In genomic region chr1:45340816-45341215, GRCh38 we compare ENCODE assay signal across 8 cellular contexts. TPM values are rescaled to one million over a fixed set of nuclear protein-coding genes. Genes with fewer than 3 reads are reported as not detected.
DNase-seq lines count a peak whose midpoint lies in the region; ATAC-seq and TF ChIP-seq lines count a peak whose summit lies in the region.

No MANE protein-coding gene starts in this region.

- H3K4me3 Mint-ChIP-seq in progenitor cell of endocrine pancreas (ENCODE audit: low read depth): peak overlapping the region; percentile 98

- DNase-seq in right atrium auricular region (ENCODE audit: low spot score) (no peak), left ventricle myocardium superior (no peak), SK-N-MC (ENCODE audit: low read depth, low spot score) (no peak), esophagus muscularis mucosa (ENCODE audit: extremely low spot score) (no peak), progenitor cell of endocrine pancreas (ENCODE audit: low spot score, unreplicated experiment) (no peak), NCI-H1048 (lab: John Stamatoyannopoulos, UW) (no peak), NCI-H1105 treated with DMSO at 0.1 percent for 48 hours (lab: John Stamatoyannopoulos, UW) (no peak)

- no peaks in the 10 kb centered on the region for H3K27me3 Mint-ChIP-seq in progenitor cell of endocrine pancreas

- H3K36me3 Mint-ChIP-seq in progenitor cell of endocrine pancreas (ENCODE audit: insufficient read depth): peaks cover 1% of the 10 kb centered on the region

- peaks cover 31% of the 10 kb centered on the region for H3K4me1 Mint-ChIP-seq in progenitor cell of endocrine pancreas (ENCODE audit: low read depth)

- H3K36me3 ChIP-seq in right atrium auricular region: peaks cover 29% of the 10 kb centered on the region
- H3K36me3 ChIP-seq in SK-N-MC (ENCODE audit: insufficient read depth, low read length): peaks cover 31% of the 10 kb centered on the region
- peaks cover 19 to 44% (median 41%) of the 10 kb centered on the region in 4 donors for H3K36me3 ChIP-seq in esophagus muscularis mucosa

- H3K9ac ChIP-seq in SK-N-MC (ENCODE audit: insufficient read length): peak overlapping the region; percentile 94

- H3K27ac Mint-ChIP-seq in progenitor cell of endocrine pancreas: peak overlapping the region; percentile 9

- ATAC-seq in left ventricle myocardium superior (no peak), GM21367 (IDR thresholded peaks at IDR 0.05; ENCODE audit: unreplicated experiment) (no peak)

- no peak for TF ChIP-seq CTCF in right atrium auricular region (IDR thresholded peaks at IDR 0.05)
- no peak for TF ChIP-seq CTCF in esophagus muscularis mucosa (IDR thresholded peaks at IDR 0.05)
- no peak for TF ChIP-seq CTCF in progenitor cell of endocrine pancreas (IDR thresholded peaks at IDR 0.05; ENCODE audit: unreplicated experiment)

- H3K4me3 ChIP-seq in right atrium auricular region: peak overlapping the region; percentile 59 to 82
- peak overlapping the region; percentile 90 for H3K4me3 ChIP-seq in SK-N-MC
- peak overlapping the region; percentile 74 to 91 (median 82) for H3K4me3 ChIP-seq in esophagus muscularis mucosa

- H3K27me3 ChIP-seq in right atrium auricular region: no peaks in the 10 kb centered on the region
- H3K27me3 ChIP-seq in esophagus muscularis mucosa: no peaks in the 10 kb centered on the region

- peaks cover 0 to 16% of the 10 kb centered on the region in 2 donors for H3K4me1 ChIP-seq in right atrium auricular region
- H3K4me1 ChIP-seq in esophagus muscularis mucosa: peaks cover 21 to 37% (median 29%) of the 10 kb centered on the region in 4 donors

- no peak for TF ChIP-seq POLR2A in esophagus muscularis mucosa (IDR thresholded peaks at IDR 0.05; ENCODE audit: low read depth)

- H3K9me3 ChIP-seq in right atrium auricular region (no peaks in the 10 kb centered on the region), SK-N-MC (ENCODE audit: low read depth, low read length) (no peaks in the 10 kb centered on the region), esophagus muscularis mucosa (no peaks in the 10 kb centered on the region)

- intact Hi-C loops in left ventricle myocardium superior (cut with micrococcal nuclease): no loop called here
- intact Hi-C loops in esophagus muscularis mucosa (cut with DNase I): no loop called here

- H3K27ac ChIP-seq in right atrium auricular region: peak overlapping the region; percentile 89 to 97
- H3K27ac ChIP-seq in SK-N-MC: peak overlapping the region; percentile 89; the same call in 1 of the 2 replicates
- peak overlapping the region; percentile 93 to 97 (median 95) for H3K27ac ChIP-seq in esophagus muscularis mucosa (replicated peaks in 1 of 4)

- no peak for TF ChIP-seq EP300 in esophagus muscularis mucosa (IDR thresholded peaks at IDR 0.05)

- 21% methylated on average over 6 of the region's 6 CpGs for WGBS in esophagus muscularis mucosa

- no peaks in the 10 kb centered on the region for H3K9me3 Mint-ChIP-seq in progenitor cell of endocrine pancreas (ENCODE audit: low read depth)

RNA-seq across cellular contexts. Expression of gene MUTYH, which starts 0.6 kb away (rescaled TPM):
- total RNA-seq in right atrium auricular region (10 to 100 TPM in 1 of 2 donors, 1 to 10 TPM in 1; 4.2 to 11.1 TPM), left ventricle myocardium superior (7.7 TPM), esophagus muscularis mucosa (10 to 100 TPM in 3 of 4 donors, 1 to 10 TPM in 1; 10.0 to 22.1 (median 14.9) TPM), progenitor cell of endocrine pancreas (52.3 and 59.3 TPM in 2 replicates)

RNA-seq across cellular contexts. Expression of gene TOE1, which starts 0.8 kb away (rescaled TPM):
- total RNA-seq in right atrium auricular region: 1 to 10 TPM; 5.4 to 6.8 TPM
- 3.5 TPM for total RNA-seq in left ventricle myocardium superior
- total RNA-seq in esophagus muscularis mucosa: 10 to 100 TPM in 1 of 4 donors, 1 to 10 TPM in 3; 5.0 to 11.8 (median 7.6) TPM
- total RNA-seq in progenitor cell of endocrine pancreas: 11.7 and 12.3 TPM in 2 replicates

RNA-seq across cellular contexts. Expression of gene HPDL, which starts 14.1 kb away (rescaled TPM):
- total RNA-seq in right atrium auricular region (not detected), left ventricle myocardium superior (not detected), esophagus muscularis mucosa (under 1 TPM in 2 of 4 donors, not detected in 2; 0.17 to 0.19 TPM), progenitor cell of endocrine pancreas (2.4 and 3.6 TPM in 2 replicates)
